In genomic region chr18:49789560-49790134, GRCh38 we compare ENCODE assay signal across 8 cellular contexts. TPM values are rescaled to one million over a fixed set of nuclear protein-coding genes. Genes with fewer than 3 reads are reported as not detected.
DNase-seq lines count a peak whose midpoint lies in the region; ATAC-seq and TF ChIP-seq lines count a peak whose summit lies in the region.
"Not testable (repeated sequence)": the region's sequence is repeated elsewhere in the genome, so short reads cannot be mapped to it uniquely, and the experiment has no call there.

No MANE protein-coding gene starts in this region.

- H3K4me3 Mint-ChIP-seq in CD4-positive, alpha-beta memory T cell = peak overlapping the region in 1 of 8 donors; percentile 90
- not testable (repeated sequence) for H3K4me3 Mint-ChIP-seq in activated CD8-positive, alpha-beta T cell treated with anti-CD3 and anti-CD28 coated beads for 36 hours; activated T-helper 1 cell treated with anti-CD3 and anti-CD28 coated beads, Interleukin-12 subunit alpha, Interleukin-12 subunit beta, Interleukin-2, Interleukin-4 antibody, amounts not matched to agents 30 ng/mL and 10 ng/mL and 1 ng/mL, durations not matched to agents 14 hours and 24 hours and 36 hours; nephron

- H3K4me1 Mint-ChIP-seq in CD4-positive, alpha-beta memory T cell = peaks cover 24 to 49% (median 33%) of the 10 kb centered on the region in 4 donors
- H3K4me1 Mint-ChIP-seq in activated CD8-positive, alpha-beta T cell treated with anti-CD3 and anti-CD28 coated beads for 36 hours (ENCODE audit: low read depth) = peaks cover 42% of the 10 kb centered on the region
- peaks cover 59% of the 10 kb centered on the region for H3K4me1 Mint-ChIP-seq in activated T-helper 1 cell treated with anti-CD3 and anti-CD28 coated beads, Interleukin-12 subunit alpha, Interleukin-12 subunit beta, Interleukin-2, Interleukin-4 antibody, amounts not matched to agents 30 ng/mL and 10 ng/mL and 1 ng/mL, durations not matched to agents 14 hours and 24 hours and 36 hours (ENCODE audit: low read depth)
- H3K4me1 Mint-ChIP-seq in nephron = not testable (repeated sequence)

- H3K4me3 ChIP-seq in CD4-positive, alpha-beta memory T cell (ENCODE audit: low read length in 2 of 2) = not testable (repeated sequence)

- H3K27me3 Mint-ChIP-seq in CD4-positive, alpha-beta memory T cell; activated CD8-positive, alpha-beta T cell treated with anti-CD3 and anti-CD28 coated beads for 36 hours; activated T-helper 1 cell treated with anti-CD3 and anti-CD28 coated beads, Interleukin-12 subunit alpha, Interleukin-12 subunit beta, Interleukin-2, Interleukin-4 antibody, amounts not matched to agents 30 ng/mL and 10 ng/mL and 1 ng/mL, durations not matched to agents 14 hours and 24 hours and 36 hours (ENCODE audit: insufficient read depth); nephron (ENCODE audit: low read depth): not testable (repeated sequence)

- H3K27ac ChIP-seq in CD4-positive, alpha-beta memory T cell (ENCODE audit: low read depth, low read length) = peak overlapping the region; percentile 20
- H3K27ac ChIP-seq in VCaP = peak overlapping the region; percentile 41; the same call in 1 of the 2 replicates

- not testable (repeated sequence) for TF ChIP-seq CTCF in VCaP (conservative IDR thresholded peaks at IDR 0.05); activated CD8-positive, alpha-beta T cell treated with anti-CD3 and anti-CD28 coated beads for 36 hours (IDR thresholded peaks at IDR 0.05); nephron (IDR thresholded peaks at IDR 0.05; ENCODE audit: unreplicated experiment in 3 of 3)

- H3K36me3 Mint-ChIP-seq in CD4-positive, alpha-beta memory T cell = peaks cover 28 to 50% of the 10 kb centered on the region in 2 donors
- H3K36me3 Mint-ChIP-seq in activated CD8-positive, alpha-beta T cell treated with anti-CD3 and anti-CD28 coated beads for 36 hours (ENCODE audit: low read depth) = peaks cover 61% of the 10 kb centered on the region
- peaks cover 54% of the 10 kb centered on the region for H3K36me3 Mint-ChIP-seq in activated T-helper 1 cell treated with anti-CD3 and anti-CD28 coated beads, Interleukin-12 subunit alpha, Interleukin-12 subunit beta, Interleukin-2, Interleukin-4 antibody, amounts not matched to agents 30 ng/mL and 10 ng/mL and 1 ng/mL, durations not matched to agents 14 hours and 24 hours and 36 hours (ENCODE audit: low read depth)
- H3K36me3 Mint-ChIP-seq in activated naive CD4-positive, alpha-beta T cell treated with anti-CD3 and anti-CD28 coated beads, Interleukin-2, amount 50 U/mL, for 72 hours = peaks cover 18 to 40% of the 10 kb centered on the region in 2 donors
- peaks cover 78% of the 10 kb centered on the region for H3K36me3 Mint-ChIP-seq in nephron (ENCODE audit: low read depth)

- not testable (repeated sequence) for H3K9me3 Mint-ChIP-seq in CD4-positive, alpha-beta memory T cell; activated CD8-positive, alpha-beta T cell treated with anti-CD3 and anti-CD28 coated beads for 36 hours; activated T-helper 1 cell treated with anti-CD3 and anti-CD28 coated beads, Interleukin-12 subunit alpha, Interleukin-12 subunit beta, Interleukin-2, Interleukin-4 antibody, amounts not matched to agents 30 ng/mL and 10 ng/mL and 1 ng/mL, durations not matched to agents 14 hours and 24 hours and 36 hours; activated naive CD4-positive, alpha-beta T cell treated with anti-CD3 and anti-CD28 coated beads, Interleukin-2, amount 50 U/mL, for 72 hours; nephron

- H3K27me3 ChIP-seq in CD4-positive, alpha-beta memory T cell (ENCODE audit: insufficient read depth, low read length) = not testable (repeated sequence)

- ATAC-seq in activated CD8-positive, alpha-beta T cell treated with anti-CD3 and anti-CD28 coated beads for 36 hours = peak; percentile 43
- ATAC-seq in activated naive CD4-positive, alpha-beta T cell treated with anti-CD3 and anti-CD28 coated beads, Interleukin-2, amount 50 U/mL, for 72 hours = peak; percentile 70 to 73
- ATAC-seq in left lobe of liver = peak; percentile 12
- peak; percentile 61 for ATAC-seq in stimulated activated naive CD8-positive, alpha-beta T cell treated with anti-CD3 and anti-CD28 coated beads, Interleukin-15, Interleukin-2, amounts not matched to agents 100 U/mL and 50 U/mL, for 24 hours

- intact Hi-C loops in CD4-positive, alpha-beta memory T cell (cut with micrococcal nuclease) = loop anchor here (2.0 kb wide), 1 partner anchor 31 kb away; no protein-coding TSS in a partner anchor
- intact Hi-C loops in activated CD8-positive, alpha-beta T cell treated with anti-CD3 and anti-CD28 coated beads for 36 hours (cut with micrococcal nuclease) = loop anchor here (10.0 kb wide), 1 partner anchor 65 kb away; no protein-coding TSS in a partner anchor
- intact Hi-C loops in activated T-helper 1 cell treated with anti-CD3 and anti-CD28 coated beads, Interleukin-12 subunit alpha, Interleukin-12 subunit beta, Interleukin-2, Interleukin-4 antibody, amounts not matched to agents 30 ng/mL and 10 ng/mL and 1 ng/mL, durations not matched to agents 14 hours and 24 hours and 36 hours (cut with micrococcal nuclease) = loop anchor here (5.0 kb wide), 1 partner anchor 68 kb away; no protein-coding TSS in a partner anchor

- peaks cover 16% of the 10 kb centered on the region for H3K36me3 ChIP-seq in CD4-positive, alpha-beta memory T cell (ENCODE audit: insufficient read depth, low read length)

- CTCF ChIA-PET in CD4-positive, alpha-beta memory T cell (lab: Charles Lee; ENCODE audit: partially characterized antibody) = not testable (repeated sequence)
- CTCF ChIA-PET in activated CD8-positive, alpha-beta T cell treated with anti-CD3 and anti-CD28 coated beads for 36 hours (lab: Charles Lee) = interaction anchor here (1.0 to 1.6 kb wide), 2 partner anchors 9 to 316 kb away, joined by 3 read pairs; no protein-coding TSS in a partner anchor

- peak overlapping the region in 3 of 7 donors; percentile 33 to 58 (median 57) for H3K27ac Mint-ChIP-seq in CD4-positive, alpha-beta memory T cell
- peak overlapping the region; percentile 49 for H3K27ac Mint-ChIP-seq in activated CD8-positive, alpha-beta T cell treated with anti-CD3 and anti-CD28 coated beads for 36 hours
- H3K27ac Mint-ChIP-seq in activated T-helper 1 cell treated with anti-CD3 and anti-CD28 coated beads, Interleukin-12 subunit alpha, Interleukin-12 subunit beta, Interleukin-2, Interleukin-4 antibody, amounts not matched to agents 30 ng/mL and 10 ng/mL and 1 ng/mL, durations not matched to agents 14 hours and 24 hours and 36 hours = peak overlapping the region; percentile 77
- peak overlapping the region in 1 of 2 donors; percentile 69 for H3K27ac Mint-ChIP-seq in activated naive CD4-positive, alpha-beta T cell treated with anti-CD3 and anti-CD28 coated beads, Interleukin-2, amount 50 U/mL, for 72 hours
- peak overlapping the region; percentile 79 to 97 (median 88) for H3K27ac Mint-ChIP-seq in nephron

- DNase-seq in CD4-positive, alpha-beta memory T cell; activated T-helper 1 cell treated with anti-CD3 and anti-CD28 coated beads, Interleukin-12 subunit alpha, Interleukin-12 subunit beta, Interleukin-2, Interleukin-4 antibody, amounts not matched to agents 30 ng/mL and 10 ng/mL and 1 ng/mL, durations not matched to agents 14 hours and 24 hours and 36 hours (ENCODE audit: low spot score); activated naive CD4-positive, alpha-beta T cell treated with anti-CD3 and anti-CD28 coated beads, Interleukin-2, amount 50 U/mL, for 72 hours (ENCODE audit: low spot score in 2 of 2); left lobe of liver (ENCODE audit: low spot score); stimulated activated naive CD8-positive, alpha-beta T cell treated with anti-CD3 and anti-CD28 coated beads, Interleukin-15, Interleukin-2, amounts not matched to agents 100 U/mL and 50 U/mL, for 24 hours: not testable (repeated sequence)
- peak; percentile 42 for DNase-seq in activated CD8-positive, alpha-beta T cell treated with anti-CD3 and anti-CD28 coated beads for 36 hours

- not testable (repeated sequence) for H3K9me3 ChIP-seq in CD4-positive, alpha-beta memory T cell (ENCODE audit: control insufficient read depth in 1 of 2, low read length in 2 of 2)

- POLR2A ChIA-PET in CD4-positive, alpha-beta memory T cell (lab: Charles Lee; ENCODE audit: partially characterized antibody) = interaction anchor here (1.0 to 1.6 kb wide), 2 partner anchors 23 to 25 kb away, joined by 3 to 10 read pairs; no protein-coding TSS in a partner anchor
- POLR2A ChIA-PET in activated CD8-positive, alpha-beta T cell treated with anti-CD3 and anti-CD28 coated beads for 36 hours (lab: Charles Lee) = not testable (repeated sequence)

- H3K4me1 ChIP-seq in CD4-positive, alpha-beta memory T cell (ENCODE audit: insufficient read depth, low read length) = peaks cover 49% of the 10 kb centered on the region

RNA-seq across cellular contexts. Expression of gene ACAA2, which starts 23.7 kb away (rescaled TPM):
- total RNA-seq in CD4-positive, alpha-beta memory T cell = 10 to 100 TPM; 21.8 to 23.8 TPM
- polyA plus RNA-seq in CD4-positive, alpha-beta memory T cell = 100 to 1,000 TPM in 1 of 2 donors, 10 to 100 TPM in 1; 64.4 to 150 TPM
- 10 to 100 TPM; 83.3 to 84.6 TPM for total RNA-seq in activated CD8-positive, alpha-beta T cell treated with anti-CD3 and anti-CD28 coated beads for 36 hours
- total RNA-seq in activated T-helper 1 cell treated with anti-CD3 and anti-CD28 coated beads, Interleukin-12 subunit alpha, Interleukin-12 subunit beta, Interleukin-2, Interleukin-4 antibody, amounts not matched to agents 30 ng/mL and 10 ng/mL and 1 ng/mL, durations not matched to agents 14 hours and 24 hours and 36 hours = 74.3 and 74.6 TPM in 2 replicates
- total RNA-seq in activated naive CD4-positive, alpha-beta T cell treated with anti-CD3 and anti-CD28 coated beads, Interleukin-2, amount 50 U/mL, for 72 hours = 10 to 100 TPM; 47.0 to 86.9 TPM
- total RNA-seq in left lobe of liver = 572 TPM

Comparison
In these comparisons a context has a peak if more than half of its experiments do, and no peak if none do; other contexts are left out.
1. ATAC-seq: peak in every context shown above with its lines; median percentile 72 in activated naive CD4-positive, alpha-beta T cell treated with anti-CD3 and anti-CD28 coated beads, Interleukin-2, amount 50 U/mL, for 72 hours; 61 in stimulated activated naive CD8-positive, alpha-beta T cell treated with anti-CD3 and anti-CD28 coated beads, Interleukin-15, Interleukin-2, amounts not matched to agents 100 U/mL and 50 U/mL, for 24 hours; 43 in activated CD8-positive, alpha-beta T cell treated with anti-CD3 and anti-CD28 coated beads for 36 hours; 12 in left lobe of liver.